Comparison of ENCODE assay signal across 8 cellular contexts in the genomic region with DNA sequence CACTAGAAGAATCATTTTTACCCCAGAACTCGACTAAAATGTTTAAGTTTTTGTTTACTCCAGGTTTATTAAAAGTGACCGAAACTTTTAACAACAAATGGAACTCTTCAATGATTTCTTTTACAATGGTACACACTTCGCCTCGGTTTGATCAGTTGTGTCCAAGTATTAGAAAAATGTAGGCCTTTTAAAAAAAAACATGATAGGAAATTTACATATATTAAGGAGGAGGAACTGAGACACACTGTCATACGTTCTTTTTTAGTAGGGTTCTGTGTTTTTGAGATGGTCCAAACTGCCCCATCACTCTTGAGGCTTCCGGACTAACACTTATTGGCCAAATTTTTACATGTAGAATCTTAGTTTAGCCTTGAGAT. TPM values are rescaled to one million over a fixed set of nuclear protein-coding genes. Genes with fewer than 3 reads are reported as not detected.
A peak's percentile ranks its signal among the peaks of the same experiment; 100 is the strongest.
DNase-seq lines count a peak whose midpoint lies in the region; ATAC-seq and TF ChIP-seq lines count a peak whose summit lies in the region.

No MANE protein-coding gene starts in this region.

- H3K27ac Mint-ChIP-seq in Calu3 (ENCODE audit: unreplicated experiment), result no peak overlapping the region
- H3K27ac Mint-ChIP-seq in dendritic cell treated with granulocyte-macrophage colony-stimulating factor and Interleukin-4, amounts not matched to agents 40 ng/mL and 50 ng/mL, for 4 days, result peak overlapping the region; percentile 94

- no peaks in the 10 kb centered on the region for H3K27me3 ChIP-seq in KMS-11 (ENCODE audit: insufficient read depth, low read depth)
- no peaks in the 10 kb centered on the region for H3K27me3 ChIP-seq in neuron (ENCODE audit: insufficient read depth, low read length)

- TF ChIP-seq POLR2A in erythroblast (IDR thresholded peaks at IDR 0.05; ENCODE audit: low read length), result no peak

- peaks cover 7% of the 10 kb centered on the region for H3K9me3 Mint-ChIP-seq in Calu3 (ENCODE audit: low read depth, unreplicated experiment)
- H3K9me3 Mint-ChIP-seq in dendritic cell treated with granulocyte-macrophage colony-stimulating factor and Interleukin-4, amounts not matched to agents 40 ng/mL and 50 ng/mL, for 4 days, result peaks cover 18% of the 10 kb centered on the region

- ATAC-seq in HG03442 (IDR thresholded peaks at IDR 0.05; ENCODE audit: unreplicated experiment), result no peak

- H3K4me3 ChIP-seq in KMS-11 (IDR thresholded peaks at IDR 0.05; ENCODE audit: insufficient read depth, low read depth, low read length) (no peak overlapping the region), neuron (ENCODE audit: low read length) (peak overlapping the region; percentile 88)

- no peak for TF ChIP-seq CTCF in Calu3 (IDR thresholded peaks at IDR 0.05; ENCODE audit: unreplicated experiment)
- no peak for TF ChIP-seq CTCF in KMS-11 (conservative IDR thresholded peaks at IDR 0.05; ENCODE audit: low read depth, low read length)

- peaks cover 7% of the 10 kb centered on the region for H3K4me1 Mint-ChIP-seq in Calu3 (ENCODE audit: low read depth, unreplicated experiment)
- peaks cover 37% of the 10 kb centered on the region for H3K4me1 Mint-ChIP-seq in dendritic cell treated with granulocyte-macrophage colony-stimulating factor and Interleukin-4, amounts not matched to agents 40 ng/mL and 50 ng/mL, for 4 days (ENCODE audit: low read depth)

- H3K36me3 Mint-ChIP-seq in Calu3 (ENCODE audit: insufficient read depth, unreplicated experiment), result peaks cover 17% of the 10 kb centered on the region
- peaks cover 19% of the 10 kb centered on the region for H3K36me3 Mint-ChIP-seq in dendritic cell treated with granulocyte-macrophage colony-stimulating factor and Interleukin-4, amounts not matched to agents 40 ng/mL and 50 ng/mL, for 4 days (ENCODE audit: low read depth)

- BruUV-seq in Calu3 (replicated peaks; lab: Mats Ljungman, UMichigan), result TSS peak; percentile 53

- CTCF ChIA-PET in Calu3 (lab: Charles Lee), result no interaction called here

- no peaks in the 10 kb centered on the region for H4K20me1 ChIP-seq in KMS-11 (ENCODE audit: insufficient read depth)

- H2AFZ ChIP-seq in KMS-11 (ENCODE audit: low read depth), result peak overlapping the region; percentile 88; the same call in 1 of the 2 replicates
- peak overlapping the region; percentile 88 for H2AFZ ChIP-seq in neuron (ENCODE audit: low read depth, low read length)

- peak overlapping the region; percentile 67 for H3K4me3 Mint-ChIP-seq in Calu3 (ENCODE audit: low read depth, unreplicated experiment)
- peak overlapping the region; percentile 84 for H3K4me3 Mint-ChIP-seq in dendritic cell treated with granulocyte-macrophage colony-stimulating factor and Interleukin-4, amounts not matched to agents 40 ng/mL and 50 ng/mL, for 4 days

- intact Hi-C loops in Calu3 (cut with micrococcal nuclease; ENCODE audit: unreplicated experiment), result loop anchor here (5.0 kb wide), 1 partner anchor 51 kb away; no protein-coding TSS in a partner anchor
- intact Hi-C loops in dendritic cell treated with granulocyte-macrophage colony-stimulating factor and Interleukin-4, amounts not matched to agents 40 ng/mL and 50 ng/mL, for 4 days (cut with micrococcal nuclease), result loop anchor here (2.0 kb wide), 2 partner anchors 48 to 82 kb away; no protein-coding TSS in a partner anchor

- peak overlapping the region; percentile 97 for H3K27ac ChIP-seq in KMS-11

- H3K79me2 ChIP-seq in KMS-11 (ENCODE audit: insufficient read depth, low read depth), result peaks cover 43% of the 10 kb centered on the region

- H3K36me3 ChIP-seq in KMS-11 (ENCODE audit: insufficient read depth) (no peaks in the 10 kb centered on the region), neuron (ENCODE audit: insufficient read depth, low read length) (no peaks in the 10 kb centered on the region)

- peak overlapping the region; percentile 93 for H3K9ac ChIP-seq in KMS-11

- H3K27me3 Mint-ChIP-seq in Calu3 (ENCODE audit: unreplicated experiment), result no peaks in the 10 kb centered on the region
- H3K27me3 Mint-ChIP-seq in dendritic cell treated with granulocyte-macrophage colony-stimulating factor and Interleukin-4, amounts not matched to agents 40 ng/mL and 50 ng/mL, for 4 days, result peaks cover 3% of the 10 kb centered on the region

- peak overlapping the region; percentile 87 for H3K4me2 ChIP-seq in KMS-11

- H3K4me1 ChIP-seq in KMS-11 (ENCODE audit: low read depth, poor library complexity, severe bottlenecking), result peaks cover 47% of the 10 kb centered on the region
- peaks cover 12% of the 10 kb centered on the region for H3K4me1 ChIP-seq in neuron (ENCODE audit: insufficient read depth, low read length)

- no peak for DNase-seq in Calu3
- no peak for DNase-seq in superior temporal gyrus (ENCODE audit: extremely low spot score)
- DNase-seq in SW480 (ENCODE audit: low spot score), result no peak
- no peak for DNase-seq in erythroblast (lab: John Stamatoyannopoulos, UW)

- H3K9me3 ChIP-seq in neuron (ENCODE audit: low read length), result no peaks in the 10 kb centered on the region

RNA-seq across cellular contexts. Expression of gene PRDM2, which starts 1.3 kb away (rescaled TPM):
- total RNA-seq in Calu3 (2022), result 26.9 and 29.9 TPM in 2 replicates
